In the genomic region with DNA sequence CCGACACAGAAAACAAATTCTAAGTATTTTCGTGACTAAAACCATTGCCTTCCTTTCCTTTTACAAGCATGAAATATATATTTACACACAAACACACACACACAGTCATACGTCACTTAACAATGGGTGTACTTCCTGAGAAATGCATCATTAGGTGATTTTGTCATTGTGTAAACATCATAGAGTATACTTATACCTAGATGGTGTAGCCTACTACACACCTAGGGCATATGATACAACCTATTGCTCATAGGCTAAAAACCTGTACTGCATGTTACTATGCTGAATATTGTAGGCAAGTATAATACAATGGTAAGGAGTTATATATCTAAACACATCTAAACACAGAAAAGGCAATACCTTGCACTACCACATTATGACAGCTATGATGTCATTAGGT, we compare ENCODE assay signal across 23 cellular contexts. TPM values are rescaled to one million over a fixed set of nuclear protein-coding genes. Genes with fewer than 3 reads are reported as not detected.
A peak's percentile ranks its signal among the peaks of the same experiment; 100 is the strongest.
DNase-seq lines count a peak whose midpoint lies in the region; ATAC-seq, FAIRE-seq and TF ChIP-seq lines count a peak whose summit lies in the region.
"Had no signal": no experiment of that assay in that cellular context is flagged by ENCODE, and none has a peak within 500 bp of the region (broad histone marks: within the 10 kb centered on the region; RNA-seq: fewer than 3 reads in every experiment).

No MANE protein-coding gene starts in this region.

- no peaks in the 10 kb centered on the region for H3K36me3 Mint-ChIP-seq in type B pancreatic cell

- H3K36me3 ChIP-seq in RWPE2 (ENCODE audit: low read depth) = no peaks in the 10 kb centered on the region
- H3K36me3 ChIP-seq: HAP-1 had no signal

- TF ChIP-seq POLR2A in GM12892 (IDR thresholded peaks at IDR 0.05; ENCODE audit: low read depth, low read length) = no peak

- no peaks in the 10 kb centered on the region for H3K9me3 Mint-ChIP-seq in type B pancreatic cell
- H3K9me3 Mint-ChIP-seq: CD4-positive, alpha-beta T cell had no signal

- no peak overlapping the region for H3K27ac ChIP-seq in RWPE2 (ENCODE audit: poor library complexity, severe bottlenecking)
- H3K27ac ChIP-seq in epithelial cell of prostate = no peak overlapping the region
- H3K27ac ChIP-seq: 22Rv1, A549, C4-2B, GM23248, HL-60 had no signal

- ATAC-seq in RWPE2 (ENCODE audit: low read depth) = peak; percentile 53
- ATAC-seq: A549 had no signal

- no peaks in the 10 kb centered on the region for H3K27me3 ChIP-seq in RWPE2 (ENCODE audit: insufficient read depth, poor library complexity, severe bottlenecking)

- no peak overlapping the region for H3K4me3 ChIP-seq in RWPE2 (ENCODE audit: severe bottlenecking)
- H3K4me3 ChIP-seq: A549, GM23248, HAP-1 had no signal

- no peaks in the 10 kb centered on the region for H3K4me1 Mint-ChIP-seq in type B pancreatic cell (ENCODE audit: unreplicated experiment)

- no peaks in the 10 kb centered on the region for H3K4me1 ChIP-seq in RWPE2 (ENCODE audit: insufficient read depth, poor library complexity, severe bottlenecking)
- H3K4me1 ChIP-seq: A549, Caco-2, HAP-1 had no signal

- H3K9me3 ChIP-seq in RWPE2 (ENCODE audit: severe bottlenecking) = no peaks in the 10 kb centered on the region
- H3K9me3 ChIP-seq: A549, Caco-2, HAP-1 had no signal

- DNase-seq in DMS153 (lab: John Stamatoyannopoulos, UW) (peak; percentile 13), DMS153 treated with DMSO at 0.1 percent for 48 hours (lab: John Stamatoyannopoulos, UW; ENCODE audit: unreplicated experiment) (no peak), NCI-H2029 treated with DMSO at 0.1 percent for 48 hours (lab: John Stamatoyannopoulos, UW) (peak; percentile 6), RWPE2 (ENCODE audit: low spot score) (no peak), epithelial cell of prostate (ENCODE audit: low read depth, low spot score) (peak; percentile 22), type B pancreatic cell (ENCODE audit: extremely low spot score, unreplicated experiment) (no peak), GM12892 (ENCODE audit: insufficient read length) (no peak), NCI-H82 treated with DMSO at 0.1 percent for 48 hours (lab: John Stamatoyannopoulos, UW; ENCODE audit: unreplicated experiment) (no peak)
- DNase-seq: AML-193; Caco-2; CD4-positive, alpha-beta T cell; DMS79; GDM1; GM23248; IMR-90; KBM-7 had no signal

- TF ChIP-seq CTCF in RWPE2 (IDR thresholded peaks at IDR 0.05; ENCODE audit: poor library complexity, severe bottlenecking) (no peak), type B pancreatic cell (conservative IDR thresholded peaks at IDR 0.05) (no peak)

- no peak overlapping the region for H3K27ac Mint-ChIP-seq in type B pancreatic cell
- H3K27ac Mint-ChIP-seq: CD4-positive, alpha-beta T cell had no signal

- H3K27me3 Mint-ChIP-seq in type B pancreatic cell = no peaks in the 10 kb centered on the region

- FAIRE-seq in GM12892 (lab: Jason Lieb, UNC) = no peak
- FAIRE-seq: A549 had no signal

- no peak overlapping the region for H3K4me3 Mint-ChIP-seq in type B pancreatic cell
- H3K4me3 Mint-ChIP-seq: CD4-positive, alpha-beta T cell had no signal

RNA-seq across cellular contexts. Expression of a gene that starts 28.6 kb away (rescaled TPM):
- total RNA-seq in type B pancreatic cell (ENCODE audit: low replicate concordance) = 0.10 and 0.14 TPM in 2 replicates
- polyA plus RNA-seq in GM12892 (2012; ENCODE audit: missing spikeins) = not detected
- total RNA-seq: Caco-2; CD4-positive, alpha-beta T cell; GM23248; H4; IMR-90 had no signal
- polyA plus RNA-seq: A549, BJ, GM23248, IMR-90 had no signal

Comparison
In these comparisons a context has a peak if more than half of its experiments do, and no peak if none do; other contexts are left out.
1. DNase-seq: peak in DMS153 (single experiment), NCI-H2029 treated with DMSO at 0.1 percent for 48 hours (single experiment) and epithelial cell of prostate (single experiment); none in DMS153 treated with DMSO at 0.1 percent for 48 hours (single experiment), RWPE2 (single experiment), type B pancreatic cell (single experiment), GM12892 (single experiment) and NCI-H82 treated with DMSO at 0.1 percent for 48 hours (single experiment).